In genomic region chr4:147407261-147408045, GRCh38 we compare ENCODE assay signal across 12 cellular contexts.
A peak's percentile ranks its signal among the peaks of the same experiment; 100 is the strongest.
DNase-seq lines count a peak whose midpoint lies in the region; TF ChIP-seq lines count a peak whose summit lies in the region.
"Had no signal": no experiment of that assay in that cellular context is flagged by ENCODE, and none has a peak within 500 bp of the region (broad histone marks: within the 10 kb centered on the region; RNA-seq: fewer than 3 reads in every experiment).

No MANE protein-coding gene starts in this region.

- no peaks in the 10 kb centered on the region for H3K4me1 ChIP-seq in sigmoid colon
- no peaks in the 10 kb centered on the region for H3K4me1 ChIP-seq in thyroid gland

- TF ChIP-seq POLR2A in sigmoid colon (IDR thresholded peaks at IDR 0.05) (no peak), thyroid gland (IDR thresholded peaks at IDR 0.05) (no peak)

- TF ChIP-seq EP300 in sigmoid colon (IDR thresholded peaks at IDR 0.05) = no peak

- H3K27me3 ChIP-seq in H7 (ENCODE audit: control insufficient read depth, insufficient read depth, low read length) (no peaks in the 10 kb centered on the region), WERI-Rb-1 (ENCODE audit: insufficient read depth, low read depth, severe bottlenecking) (no peaks in the 10 kb centered on the region), sigmoid colon (no peaks in the 10 kb centered on the region), thyroid gland (no peaks in the 10 kb centered on the region)

- intact Hi-C loops in CD14-positive monocyte (cut with micrococcal nuclease) = no loop called here
- intact Hi-C loops in sigmoid colon (cut with DNase I) = no loop called here
- intact Hi-C loops in thyroid gland (cut with DNase I) = no loop called here

- H3K27ac ChIP-seq in WERI-Rb-1 (no peak overlapping the region), sigmoid colon (no peak overlapping the region), thyroid gland (no peak overlapping the region)

- H3K27ac Mint-ChIP-seq in CD14-positive monocyte = no peak overlapping the region
- H3K27ac Mint-ChIP-seq: activated naive CD4-positive, alpha-beta T cell treated with anti-CD3 and anti-CD28 coated beads for 36 hours; stimulated activated naive CD8-positive, alpha-beta T cell treated with anti-CD3 and anti-CD28 coated beads, Interleukin-15, amount 100 ng/mL, for 72 hours had no signal

- H3K36me3 Mint-ChIP-seq in CD14-positive monocyte = no peaks in the 10 kb centered on the region

- no peak for DNase-seq in CD14-positive monocyte (ENCODE audit: low spot score)
- peak; percentile 10 for DNase-seq in H7
- no peak for DNase-seq in WERI-Rb-1
- DNase-seq in iPS-NIHi7 (ENCODE audit: extremely low spot score) = peak; percentile 54
- DNase-seq in sigmoid colon = no peak
- DNase-seq in stimulated activated CD4-positive, alpha-beta T cell treated with anti-CD3 and anti-CD28 coated beads, Interleukin-12 subunit alpha, Interleukin-12 subunit beta, amount 100 ng/mL, for 4 hours = no peak
- DNase-seq in D341Med (ENCODE audit: low spot score) = no peak
- DNase-seq in thyroid gland = no peak
- DNase-seq: activated CD4-positive, CD25-positive, alpha-beta regulatory T cell; activated naive CD4-positive, alpha-beta T cell treated with anti-CD3 and anti-CD28 coated beads for 36 hours; stimulated activated naive CD8-positive, alpha-beta T cell treated with anti-CD3 and anti-CD28 coated beads, Interleukin-15, amount 100 ng/mL, for 72 hours had no signal

- H3K36me3 ChIP-seq in H7 (replicated peaks; ENCODE audit: control insufficient read depth, insufficient read depth, low read length) = no peaks in the 10 kb centered on the region
- H3K36me3 ChIP-seq in WERI-Rb-1 = no peaks in the 10 kb centered on the region
- no peaks in the 10 kb centered on the region for H3K36me3 ChIP-seq in sigmoid colon
- H3K36me3 ChIP-seq in thyroid gland = no peaks in the 10 kb centered on the region

- 34 to 42% methylated on average over 5 of the region's 5 CpGs for WGBS in sigmoid colon, 2 donors
- 43 to 46% methylated on average over 5 of the region's 5 CpGs for WGBS in thyroid gland, 2 donors

- H3K27me3 Mint-ChIP-seq in CD14-positive monocyte (ENCODE audit: low read depth in 3 of 3) = peaks cover 0 to 2% (median 0%) of the 10 kb centered on the region in 3 donors
- H3K27me3 Mint-ChIP-seq: stimulated activated naive CD8-positive, alpha-beta T cell treated with anti-CD3 and anti-CD28 coated beads, Interleukin-15, amount 100 ng/mL, for 72 hours had no signal

- peaks cover 0 to 11% (median 4%) of the 10 kb centered on the region in 7 donors for H3K9me3 Mint-ChIP-seq in CD14-positive monocyte
- H3K9me3 Mint-ChIP-seq: stimulated activated naive CD8-positive, alpha-beta T cell treated with anti-CD3 and anti-CD28 coated beads, Interleukin-15, amount 100 ng/mL, for 72 hours had no signal

- no peaks in the 10 kb centered on the region for H3K4me1 Mint-ChIP-seq in CD14-positive monocyte
- H3K4me1 Mint-ChIP-seq: stimulated activated naive CD8-positive, alpha-beta T cell treated with anti-CD3 and anti-CD28 coated beads, Interleukin-15, amount 100 ng/mL, for 72 hours had no signal

- peak; percentile 12 for TF ChIP-seq CTCF in CD14-positive monocyte (IDR thresholded peaks at IDR 0.05)
- TF ChIP-seq CTCF in WERI-Rb-1 (IDR thresholded peaks at IDR 0.05; ENCODE audit: low read depth, low read length) = peak; percentile 75
- TF ChIP-seq CTCF in sigmoid colon (IDR thresholded peaks at IDR 0.05) = no peak
- no peak for TF ChIP-seq CTCF in thyroid gland (IDR thresholded peaks at IDR 0.05)

- no peak overlapping the region for H3K4me3 Mint-ChIP-seq in CD14-positive monocyte
- H3K4me3 Mint-ChIP-seq: activated naive CD4-positive, alpha-beta T cell treated with anti-CD3 and anti-CD28 coated beads for 36 hours; stimulated activated naive CD8-positive, alpha-beta T cell treated with anti-CD3 and anti-CD28 coated beads, Interleukin-15, amount 100 ng/mL, for 72 hours had no signal

- no peak overlapping the region for H3K4me3 ChIP-seq in H7 (ENCODE audit: insufficient read depth, low read depth, low read length)
- H3K4me3 ChIP-seq in WERI-Rb-1 (ENCODE audit: low read depth, low read length) = no peak overlapping the region
- H3K4me3 ChIP-seq in sigmoid colon = no peak overlapping the region
- H3K4me3 ChIP-seq in thyroid gland (replicated peaks in 1 of 3) = no peak overlapping the region
- H3K4me3 ChIP-seq: lung had no signal

- H3K9me3 ChIP-seq in WERI-Rb-1 (ENCODE audit: severe bottlenecking) (peaks cover 2% of the 10 kb centered on the region), sigmoid colon (no peaks in the 10 kb centered on the region), thyroid gland (no peaks in the 10 kb centered on the region)

Comparison
In these comparisons a context has a peak if more than half of its experiments do, and no peak if none do; other contexts are left out.
1. DNase-seq: peak in H7 (single experiment) and iPS-NIHi7 (single experiment); none in CD14-positive monocyte (single experiment), WERI-Rb-1 (single experiment), sigmoid colon (single experiment), stimulated activated CD4-positive, alpha-beta T cell treated with anti-CD3 and anti-CD28 coated beads, Interleukin-12 subunit alpha, Interleukin-12 subunit beta, amount 100 ng/mL, for 4 hours (single experiment), D341Med (single experiment) and thyroid gland (0 of 2).
2. CTCF ChIP-seq: peak in CD14-positive monocyte (single experiment) and WERI-Rb-1 (single experiment); none in sigmoid colon (0 of 4) and thyroid gland (0 of 6).